Comparison of ENCODE assay signal across 6 cellular contexts in the genomic region with DNA sequence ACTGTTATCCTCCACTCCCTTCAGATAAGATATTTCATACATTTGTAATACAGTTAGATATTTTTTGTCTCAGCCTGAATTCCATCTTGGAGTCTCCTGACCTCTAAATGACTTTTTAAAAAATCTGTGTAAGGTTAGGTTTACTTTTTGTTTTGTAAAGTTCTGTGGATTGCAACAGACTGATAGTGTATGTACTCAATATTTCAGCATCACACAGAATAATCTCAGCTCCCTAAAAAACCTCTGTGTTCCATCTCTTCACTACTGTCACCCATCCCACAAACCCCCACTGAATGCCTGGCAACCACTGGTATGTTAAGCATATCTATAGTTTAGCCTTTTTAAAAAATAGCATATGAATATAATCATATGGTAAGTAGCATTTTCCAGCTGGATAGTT.
A peak's percentile ranks its signal among the peaks of the same experiment; 100 is the strongest.
DNase-seq lines count a peak whose midpoint lies in the region; ATAC-seq and TF ChIP-seq lines count a peak whose summit lies in the region.
"Not testable (repeated sequence)": the region's sequence is repeated elsewhere in the genome, so short reads cannot be mapped to it uniquely, and the experiment has no call there.

No MANE protein-coding gene starts in this region.

- not testable (repeated sequence) for H3K9ac ChIP-seq in IMR-90 (ENCODE audit: low read depth, low read length)

- not testable (repeated sequence) for H3K9me3 ChIP-seq in IMR-90 (ENCODE audit: control insufficient read depth, insufficient read depth, low read length)

- H3K79me1 ChIP-seq in IMR-90 (ENCODE audit: low read depth in 1 of 2, low read length in 2 of 2) = not testable (repeated sequence)

- not testable (repeated sequence) for H4K20me1 ChIP-seq in IMR-90 (ENCODE audit: insufficient read depth, low read length)

- not testable (repeated sequence) for TF ChIP-seq POLR2A in IMR-90 (IDR thresholded peaks at IDR 0.05; ENCODE audit: low read depth, low read length)

- H2BK15ac ChIP-seq in IMR-90 (ENCODE audit: low read depth, low read length) = not testable (repeated sequence)

- H3K4me3 ChIP-seq in AG10803 (ENCODE audit: low read length); IMR-90 (ENCODE audit: insufficient read depth, low read depth, low read length); cardiac fibroblast (replicated peaks in 1 of 2; ENCODE audit: low read depth in 2 of 2, low read length in 2 of 2); fibroblast of villous mesenchyme (ENCODE audit: low read depth, low read length): not testable (repeated sequence)

- not testable (repeated sequence) for H3K9me1 ChIP-seq in IMR-90 (ENCODE audit: insufficient read depth, low read length)

- dilution Hi-C loops in IMR-90 (cut with HindIII; ENCODE audit: low sequenced_read_pairs, unreplicated experiment) = not testable (repeated sequence)

- not testable (repeated sequence) for H3K36me3 ChIP-seq in IMR-90 (ENCODE audit: control insufficient read depth, insufficient read depth, low read length)

- POLR2A ChIA-PET in IMR-90 (lab: Charles Lee; ENCODE audit: unreplicated experiment) = not testable (repeated sequence)

- not testable (repeated sequence) for H2AFZ ChIP-seq in IMR-90 (replicated peaks; ENCODE audit: low read length, poor library complexity)

- intact Hi-C loops in IMR-90 (cut with micrococcal nuclease) = not testable (repeated sequence)

- H3K56ac ChIP-seq in IMR-90 (ENCODE audit: extremely low read depth, insufficient read depth, low read length) = not testable (repeated sequence)

- not testable (repeated sequence) for H3K18ac ChIP-seq in IMR-90 (ENCODE audit: low read depth, low read length)

- H3K4me2 ChIP-seq in IMR-90 (ENCODE audit: low read depth, low read length) = not testable (repeated sequence)

- not testable (repeated sequence) for H4K8ac ChIP-seq in IMR-90 (ENCODE audit: low read depth in 2 of 2, low read length in 2 of 2)

- H2BK5ac ChIP-seq in IMR-90 (ENCODE audit: low read depth, low read length, poor library complexity, severe bottlenecking) = not testable (repeated sequence)

- H2AK9ac ChIP-seq in IMR-90 (replicated peaks; ENCODE audit: low read depth, low read length, poor library complexity) = not testable (repeated sequence)

- not testable (repeated sequence) for TF ChIP-seq RAD21 in IMR-90 (IDR thresholded peaks at IDR 0.05; ENCODE audit: low read length)

- CTCF ChIA-PET in IMR-90 (lab: Yijun Ruan, JAX) = not testable (repeated sequence)

- H3K27ac ChIP-seq in IMR-90 (ENCODE audit: insufficient read depth, low read length) = not testable (repeated sequence)

- ATAC-seq in IMR-90 (ENCODE audit: low read depth) = not testable (repeated sequence)

- not testable (repeated sequence) for H3K14ac ChIP-seq in IMR-90 (replicated peaks; ENCODE audit: low read depth, low read length)

- H2AK5ac ChIP-seq in IMR-90 (ENCODE audit: low read depth, low read length) = not testable (repeated sequence)

- not testable (repeated sequence) for H3K27me3 ChIP-seq in IMR-90 (ENCODE audit: control insufficient read depth, insufficient read depth, low read length)

- TF ChIP-seq CTCF in AG10803 (conservative IDR thresholded peaks at IDR 0.05; ENCODE audit: low read length); IMR-90 (conservative IDR thresholded peaks at IDR 0.05; ENCODE audit: low read depth, low read length); cardiac fibroblast (IDR thresholded peaks at IDR 0.05; ENCODE audit: low read depth, low read length); fibroblast of villous mesenchyme (IDR thresholded peaks at IDR 0.05; ENCODE audit: insufficient read depth, low read depth, low read length): not testable (repeated sequence)

- not testable (repeated sequence) for H2BK120ac ChIP-seq in IMR-90 (ENCODE audit: low read depth, low read length)

- in situ Hi-C loops in IMR-90 (cut with MboI; ENCODE audit: low sequenced_read_pairs) = not testable (repeated sequence)

- DNase-seq in AG10803 (ENCODE audit: low read depth) (peak; percentile 1), IMR-90 (peak; percentile 2), amniotic epithelial cell (ENCODE audit: low read depth) (peak; percentile 89), cardiac fibroblast (ENCODE audit: low read depth in 2 of 2) (peak; percentile 17 to 76), fibroblast of peridontal ligament (ENCODE audit: extremely low read depth) (peak; percentile 19), fibroblast of villous mesenchyme (ENCODE audit: low read depth) (peak; percentile 94)

- H2BK20ac ChIP-seq in IMR-90 (ENCODE audit: low read depth, low read length) = not testable (repeated sequence)

- BruUV-seq in IMR-90 (replicated peaks; lab: Mats Ljungman, UMichigan) = not testable (repeated sequence)

- H3K4me1 ChIP-seq in IMR-90 (ENCODE audit: control insufficient read depth, insufficient read depth, low read length) = not testable (repeated sequence)

- H4K5ac ChIP-seq in IMR-90 (ENCODE audit: low read depth, low read length) = not testable (repeated sequence)

- H3K4ac ChIP-seq in IMR-90 (ENCODE audit: low read depth, low read length) = not testable (repeated sequence)

- not testable (repeated sequence) for H4K91ac ChIP-seq in IMR-90 (ENCODE audit: insufficient read depth, low read depth, low read length)

- not testable (repeated sequence) for H3K23ac ChIP-seq in IMR-90 (ENCODE audit: low read depth, low read length)

Comparison
In these comparisons a context has a peak if more than half of its experiments do, and no peak if none do; other contexts are left out.
1. DNase-seq: peak in every context shown above with its lines; median percentile 94 in fibroblast of villous mesenchyme; 89 in amniotic epithelial cell; 46 in cardiac fibroblast; 19 in fibroblast of peridontal ligament; 2 in IMR-90; 1 in AG10803.